13 cellular contexts compared by ENCODE assay signal in the genomic region with DNA sequence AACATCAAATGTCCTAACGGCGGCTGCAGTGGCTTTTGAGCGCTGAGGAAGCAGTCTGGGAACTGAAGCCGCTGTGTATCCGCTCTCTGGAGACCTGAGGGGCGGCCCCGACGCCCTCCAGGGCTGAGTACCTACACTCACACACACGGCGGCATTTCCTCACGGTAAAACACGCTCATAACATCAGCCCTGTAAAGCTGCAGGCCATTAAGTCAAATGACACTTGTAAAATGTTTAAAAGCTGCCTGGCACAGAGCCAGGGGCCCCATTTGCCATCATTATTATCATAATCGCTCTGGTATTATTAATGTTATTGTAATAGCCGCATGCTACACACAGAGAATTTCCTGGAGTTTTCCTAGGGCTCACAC. TPM values are rescaled to one million over a fixed set of nuclear protein-coding genes. Genes with fewer than 3 reads are reported as not detected.
DNase-seq lines count a peak whose midpoint lies in the region; ATAC-seq and TF ChIP-seq lines count a peak whose summit lies in the region.
"Had no signal": no experiment of that assay in that cellular context is flagged by ENCODE, and none has a peak within 500 bp of the region (broad histone marks: within the 10 kb centered on the region; RNA-seq: fewer than 3 reads in every experiment).

No MANE protein-coding gene starts in this region.

- no peaks in the 10 kb centered on the region for H3K27me3 Mint-ChIP-seq in activated T-helper 1 cell treated with anti-CD3 and anti-CD28 coated beads, Interleukin-12 subunit alpha, Interleukin-12 subunit beta, Interleukin-2, Interleukin-4 antibody, amounts not matched to agents 30 ng/mL and 10 ng/mL and 1 ng/mL, durations not matched to agents 14 hours and 24 hours and 36 hours (ENCODE audit: insufficient read depth)
- H3K27me3 Mint-ChIP-seq: CD4-positive, alpha-beta T cell had no signal

- POLR2A ChIA-PET in AG04450 (lab: Yijun Ruan, JAX): no interaction called here

- peak overlapping the region; percentile 52 for H3K27ac ChIP-seq in AG04450 (ENCODE audit: low read depth, low read length)

- H3K27me3 ChIP-seq in AG04450 (ENCODE audit: control insufficient read depth, insufficient read depth, low read length): no peaks in the 10 kb centered on the region

- CTCF ChIA-PET in AG04450 (lab: Charles Lee): interaction anchor here (2.0 to 3.3 kb wide), 2 partner anchors 14 to 39 kb away, joined by 7 to 28 read pairs; no protein-coding TSS in a partner anchor

- H3K9me3 Mint-ChIP-seq in activated T-helper 1 cell treated with anti-CD3 and anti-CD28 coated beads, Interleukin-12 subunit alpha, Interleukin-12 subunit beta, Interleukin-2, Interleukin-4 antibody, amounts not matched to agents 30 ng/mL and 10 ng/mL and 1 ng/mL, durations not matched to agents 14 hours and 24 hours and 36 hours: no peaks in the 10 kb centered on the region
- H3K9me3 Mint-ChIP-seq: CD4-positive, alpha-beta T cell had no signal

- H3K27ac Mint-ChIP-seq in activated T-helper 1 cell treated with anti-CD3 and anti-CD28 coated beads, Interleukin-12 subunit alpha, Interleukin-12 subunit beta, Interleukin-2, Interleukin-4 antibody, amounts not matched to agents 30 ng/mL and 10 ng/mL and 1 ng/mL, durations not matched to agents 14 hours and 24 hours and 36 hours: no peak overlapping the region
- H3K27ac Mint-ChIP-seq: CD4-positive, alpha-beta T cell had no signal

- H3K4me1 Mint-ChIP-seq in activated T-helper 1 cell treated with anti-CD3 and anti-CD28 coated beads, Interleukin-12 subunit alpha, Interleukin-12 subunit beta, Interleukin-2, Interleukin-4 antibody, amounts not matched to agents 30 ng/mL and 10 ng/mL and 1 ng/mL, durations not matched to agents 14 hours and 24 hours and 36 hours (ENCODE audit: low read depth): peaks cover 36% of the 10 kb centered on the region

- DNase-seq in AG04450 (ENCODE audit: low read depth, low spot score) (no peak), DMS79 treated with DMSO at 0.1 percent for 48 hours (lab: John Stamatoyannopoulos, UW) (peak; percentile 74), NCI-H187 (lab: John Stamatoyannopoulos, UW) (peak; percentile 36 to 53), dermis blood vessel endothelial cell (peak; percentile 32), NCI-H446 (lab: John Stamatoyannopoulos, UW) (no peak)
- no peak for DNase-seq in activated T-cell treated with anti-CD3 and anti-CD28 coated beads, Interleukin-2, amount 50 U/mL, for 1 hour
- DNase-seq in activated T-helper 1 cell treated with anti-CD3 and anti-CD28 coated beads, Interleukin-12 subunit alpha, Interleukin-12 subunit beta, Interleukin-2, Interleukin-4 antibody, amounts not matched to agents 30 ng/mL and 10 ng/mL and 1 ng/mL, durations not matched to agents 14 hours and 24 hours and 36 hours (ENCODE audit: low spot score): no peak
- DNase-seq: CD4-positive, alpha-beta T cell; effector CD4-positive, alpha-beta T cell; NCI-H2081 treated with DMSO at 0.1 percent for 48 hours; Right ventricle myocardium superior had no signal

- TF ChIP-seq CTCF in AG04450 (IDR thresholded peaks at IDR 0.05; ENCODE audit: low read depth, low read length): no peak

- peaks cover 24% of the 10 kb centered on the region for H3K36me3 Mint-ChIP-seq in activated T-helper 1 cell treated with anti-CD3 and anti-CD28 coated beads, Interleukin-12 subunit alpha, Interleukin-12 subunit beta, Interleukin-2, Interleukin-4 antibody, amounts not matched to agents 30 ng/mL and 10 ng/mL and 1 ng/mL, durations not matched to agents 14 hours and 24 hours and 36 hours (ENCODE audit: low read depth)

- peaks cover 6% of the 10 kb centered on the region; the same call in 1 of the 2 replicates for H3K9me3 ChIP-seq in AG04450 (ENCODE audit: control insufficient read depth, insufficient read depth, low read length)

- H3K4me3 ChIP-seq in AG04450 (ENCODE audit: low read depth, low read length): no peak overlapping the region

- no peak overlapping the region for H3K4me3 Mint-ChIP-seq in activated T-helper 1 cell treated with anti-CD3 and anti-CD28 coated beads, Interleukin-12 subunit alpha, Interleukin-12 subunit beta, Interleukin-2, Interleukin-4 antibody, amounts not matched to agents 30 ng/mL and 10 ng/mL and 1 ng/mL, durations not matched to agents 14 hours and 24 hours and 36 hours

- intact Hi-C loops in activated T-helper 1 cell treated with anti-CD3 and anti-CD28 coated beads, Interleukin-12 subunit alpha, Interleukin-12 subunit beta, Interleukin-2, Interleukin-4 antibody, amounts not matched to agents 30 ng/mL and 10 ng/mL and 1 ng/mL, durations not matched to agents 14 hours and 24 hours and 36 hours (cut with micrococcal nuclease): no loop called here

- ATAC-seq in HG02938 (IDR thresholded peaks at IDR 0.05; ENCODE audit: unreplicated experiment): no peak
- ATAC-seq: sciatic nerve had no signal

RNA-seq across cellular contexts. Expression of gene CARS1, which starts 5.1 kb away (rescaled TPM):
- polyA plus RNA-seq in AG04450 (2011; rRNA removed): 137 and 139 TPM in 2 replicates
- polyA minus RNA-seq in AG04450 (2011; rRNA and poly(A)+ RNA removed): 81.1 and 86.0 TPM in 2 replicates
- total RNA-seq in dermis blood vessel endothelial cell: 40.7 and 46.0 TPM in 2 replicates
- 60.5 and 63.6 TPM in 2 replicates for total RNA-seq in activated T-helper 1 cell treated with anti-CD3 and anti-CD28 coated beads, Interleukin-12 subunit alpha, Interleukin-12 subunit beta, Interleukin-2, Interleukin-4 antibody, amounts not matched to agents 30 ng/mL and 10 ng/mL and 1 ng/mL, durations not matched to agents 14 hours and 24 hours and 36 hours

RNA-seq across cellular contexts. Expression of gene NAP1L4, which starts 60.0 kb away (rescaled TPM):
- 88.5 and 107 TPM in 2 replicates for polyA plus RNA-seq in AG04450 (2011; rRNA removed)
- 49.5 and 56.6 TPM in 2 replicates for polyA minus RNA-seq in AG04450 (2011; rRNA and poly(A)+ RNA removed)
- total RNA-seq in dermis blood vessel endothelial cell: 132 and 165 TPM in 2 replicates
- 284 and 285 TPM in 2 replicates for total RNA-seq in activated T-helper 1 cell treated with anti-CD3 and anti-CD28 coated beads, Interleukin-12 subunit alpha, Interleukin-12 subunit beta, Interleukin-2, Interleukin-4 antibody, amounts not matched to agents 30 ng/mL and 10 ng/mL and 1 ng/mL, durations not matched to agents 14 hours and 24 hours and 36 hours

Comparison
In these comparisons a context has a peak if more than half of its experiments do, and no peak if none do; other contexts are left out.
1. DNase-seq: peak in DMS79 treated with DMSO at 0.1 percent for 48 hours (single experiment), NCI-H187 (2 of 2) and dermis blood vessel endothelial cell (single experiment); none in AG04450 (single experiment), activated T-cell treated with anti-CD3 and anti-CD28 coated beads, Interleukin-2, amount 50 U/mL, for 1 hour (single experiment), activated T-helper 1 cell treated with anti-CD3 and anti-CD28 coated beads, Interleukin-12 subunit alpha, Interleukin-12 subunit beta, Interleukin-2, Interleukin-4 antibody, amounts not matched to agents 30 ng/mL and 10 ng/mL and 1 ng/mL, durations not matched to agents 14 hours and 24 hours and 36 hours (single experiment) and NCI-H446 (0 of 2).